8 cellular contexts compared by ENCODE assay signal in the genomic region with DNA sequence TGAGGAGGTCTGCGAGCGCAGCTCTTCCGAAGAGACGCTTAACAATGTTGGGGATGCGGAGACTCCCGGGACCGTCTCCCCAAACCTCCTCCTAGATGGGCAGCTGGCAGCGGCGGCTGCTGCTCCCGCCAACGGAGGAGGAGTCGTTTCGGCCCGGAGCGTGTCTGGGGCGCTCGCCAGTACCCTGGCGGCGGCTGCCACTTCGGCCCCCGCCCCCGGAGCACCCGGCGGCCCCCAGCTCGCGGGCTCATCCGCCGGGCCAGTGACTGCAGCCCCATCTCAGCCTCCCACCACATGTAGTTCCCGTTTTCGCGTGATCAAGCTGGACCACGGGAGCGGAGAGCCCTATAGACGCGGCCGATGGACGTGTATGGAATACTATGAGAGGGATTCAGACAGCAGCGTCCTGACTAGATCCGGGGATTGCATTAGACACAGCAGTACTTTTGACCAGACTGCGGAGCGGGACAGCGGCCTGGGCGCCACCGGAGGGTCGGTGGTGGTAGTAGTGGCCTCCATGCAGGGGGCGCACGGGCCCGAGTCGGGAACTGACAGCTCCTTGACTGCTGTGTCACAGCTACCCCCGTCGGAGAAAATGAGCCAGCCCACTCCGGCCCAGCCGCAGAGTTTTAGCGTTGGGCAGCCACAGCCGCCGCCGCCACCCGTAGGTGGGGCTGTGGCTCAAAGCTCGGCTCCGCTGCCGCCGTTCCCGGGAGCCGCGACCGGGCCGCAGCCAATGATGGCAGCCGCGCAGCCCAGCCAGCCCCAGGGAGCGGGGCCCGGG. TPM values are rescaled to one million over a fixed set of nuclear protein-coding genes. Genes with fewer than 3 reads are reported as not detected.
DNase-seq lines count a peak whose midpoint lies in the region; ATAC-seq and TF ChIP-seq lines count a peak whose summit lies in the region.

No MANE protein-coding gene starts in this region.

- POLR2A ChIA-PET in activated CD4-positive, alpha-beta T cell treated with anti-CD3 and anti-CD28 coated beads for 36 hours (lab: Charles Lee) = interaction anchor here (0.5 to 1.6 kb wide), 10 partner anchors 24 to 590 kb away, joined by 3 to 9 read pairs (median 4); a partner anchor contains a TSS

- H3K27me3 Mint-ChIP-seq in activated CD4-positive, alpha-beta T cell treated with anti-CD3 and anti-CD28 coated beads for 36 hours = no peaks in the 10 kb centered on the region

- peaks cover 24% of the 10 kb centered on the region for H3K36me3 Mint-ChIP-seq in activated CD4-positive, alpha-beta T cell treated with anti-CD3 and anti-CD28 coated beads for 36 hours (ENCODE audit: low read depth)

- no peaks in the 10 kb centered on the region for H3K4me1 ChIP-seq in colonic mucosa
- peaks cover 0 to 42% of the 10 kb centered on the region in 2 donors for H3K4me1 ChIP-seq in left lung

- H3K9me3 ChIP-seq in colonic mucosa = no peaks in the 10 kb centered on the region
- H3K9me3 ChIP-seq in left lung = no peaks in the 10 kb centered on the region

- ATAC-seq in HG02759 (IDR thresholded peaks at IDR 0.05; ENCODE audit: unreplicated experiment) (peak; percentile 29), left lung (peak; percentile 44)
- ATAC-seq in activated CD4-positive, alpha-beta T cell treated with anti-CD3 and anti-CD28 coated beads for 36 hours = peak; percentile 11

- H3K27ac Mint-ChIP-seq in activated CD4-positive, alpha-beta T cell treated with anti-CD3 and anti-CD28 coated beads for 36 hours = peak overlapping the region; percentile 95

- DNase-seq in NCI-H2081 (lab: John Stamatoyannopoulos, UW) (peak; percentile 67 to 70), NCI-H2081 treated with DMSO at 0.1 percent for 48 hours (lab: John Stamatoyannopoulos, UW) (no peak), NCI-H2029 (lab: John Stamatoyannopoulos, UW) (peak; percentile 9), colonic mucosa (peak; percentile 75), left lung (peak; percentile 77 to 92)
- DNase-seq in activated CD4-positive, alpha-beta T cell treated with anti-CD3 and anti-CD28 coated beads for 36 hours = peak; percentile 85
- peak; percentile 63 to 72 for DNase-seq in stimulated activated CD4-positive, alpha-beta T cell treated with anti-CD3 and anti-CD28 coated beads, Interleukin-4, amount 100 ng/mL, for 4 hours

- TF ChIP-seq CTCF in colonic mucosa (IDR thresholded peaks at IDR 0.05) (no peak), left lung (IDR thresholded peaks at IDR 0.05) (peak; percentile 38 to 50)

- peak overlapping the region; percentile 100 for H3K27ac ChIP-seq in colonic mucosa
- peak overlapping the region; percentile 100 for H3K27ac ChIP-seq in left lung

- H3K4me3 ChIP-seq in colonic mucosa (peak overlapping the region; percentile 97), left lung (peak overlapping the region; percentile 86 to 91)

- peak overlapping the region; percentile 77 for H3K4me3 Mint-ChIP-seq in activated CD4-positive, alpha-beta T cell treated with anti-CD3 and anti-CD28 coated beads for 36 hours

- H3K36me3 ChIP-seq in colonic mucosa (no peaks in the 10 kb centered on the region), left lung (no peaks in the 10 kb centered on the region)

- no peaks in the 10 kb centered on the region for H3K9me3 Mint-ChIP-seq in activated CD4-positive, alpha-beta T cell treated with anti-CD3 and anti-CD28 coated beads for 36 hours (ENCODE audit: low read depth)

- H3K27me3 ChIP-seq in colonic mucosa (no peaks in the 10 kb centered on the region), left lung (no peaks in the 10 kb centered on the region)

- peak overlapping the region; percentile 99 to 100 for H3K9ac ChIP-seq in colonic mucosa (ENCODE audit: low read depth in 2 of 2, low read length in 2 of 2)

- intact Hi-C loops in activated CD4-positive, alpha-beta T cell treated with anti-CD3 and anti-CD28 coated beads for 36 hours (cut with DNase I, micrococcal nuclease) = loop anchor here (1.0 to 10.0 kb wide), 8 partner anchors 86 to 908 kb away; a partner anchor contains a TSS
- intact Hi-C loops in colonic mucosa (cut with DNase I) = loop anchor here (5.0 kb wide), 2 partner anchors 88 to 172 kb away; no protein-coding TSS in a partner anchor
- intact Hi-C loops in left lung (cut with DNase I) = no loop called here

- peaks cover 33% of the 10 kb centered on the region for H3K4me1 Mint-ChIP-seq in activated CD4-positive, alpha-beta T cell treated with anti-CD3 and anti-CD28 coated beads for 36 hours

- CTCF ChIA-PET in activated CD4-positive, alpha-beta T cell treated with anti-CD3 and anti-CD28 coated beads for 36 hours (lab: Charles Lee) = interaction anchor here (0.6 to 2.6 kb wide), 14 partner anchors 14 to 1793 kb away, joined by 3 to 10 read pairs (median 3); no protein-coding TSS in a partner anchor

RNA-seq across cellular contexts. Expression of a gene that starts 1.6 kb away (rescaled TPM):
- total RNA-seq in activated CD4-positive, alpha-beta T cell treated with anti-CD3 and anti-CD28 coated beads for 36 hours = 10 to 100 TPM; 12.0 to 20.2 TPM
- total RNA-seq in colonic mucosa = 10 to 100 TPM; 16.7 to 31.7 TPM
- 10 to 100 TPM; 25.9 to 46.6 TPM for total RNA-seq in left lung

Comparison
In these comparisons a context has a peak if more than half of its experiments do, and no peak if none do; other contexts are left out.
1. intact Hi-C loops: an anchor here in activated CD4-positive, alpha-beta T cell treated with anti-CD3 and anti-CD28 coated beads for 36 hours (1.0 to 10.0 kb wide) and colonic mucosa (5.0 kb wide); none called in left lung.